ENCODE assay signal across 26 cellular contexts in genomic region chr12:130357241-130357640, GRCh38.
DNase-seq lines count a peak whose midpoint lies in the region; ATAC-seq lines count a peak whose summit lies in the region.
"Had no signal": no experiment of that assay in that cellular context is flagged by ENCODE, and none has a peak within 500 bp of the region (broad histone marks: within the 10 kb centered on the region; RNA-seq: fewer than 3 reads in every experiment).

No MANE protein-coding gene starts in this region.

- no peak for ATAC-seq in GM18517 (IDR thresholded peaks at IDR 0.05; ENCODE audit: unreplicated experiment)
- ATAC-seq: activated CD8-positive, alpha-beta T cell treated with anti-CD3 and anti-CD28 coated beads for 36 hours; body of pancreas; left lobe of liver; stimulated activated effector memory CD8-positive, alpha-beta T cell treated with anti-CD3 and anti-CD28 coated beads, Interleukin-12 subunit alpha, Interleukin-12 subunit beta, amount 100 ng/mL, for 72 hours had no signal

- peak; percentile 95 for DNase-seq in DMS53 (lab: John Stamatoyannopoulos, UW)
- DNase-seq in NCI-H2029 (lab: John Stamatoyannopoulos, UW), result peak; percentile 87
- peak; percentile 77 for DNase-seq in NCI-H510A (lab: John Stamatoyannopoulos, UW)
- peak; percentile 8 for DNase-seq in kidney tubule cell (ENCODE audit: low spot score)
- no peak for DNase-seq in T-helper 2 cell
- no peak for DNase-seq in NCI-H2081 treated with DMSO at 0.1 percent for 48 hours (lab: John Stamatoyannopoulos, UW)
- no peak for DNase-seq in HCEC 1CT
- DNase-seq: activated CD4-positive, CD25-positive, alpha-beta regulatory T cell treated with anti-CD3 and anti-CD28 coated beads, Interleukin-2, amount 50 U/mL, for 72 hours; activated CD8-positive, alpha-beta memory T cell treated with anti-CD3 and anti-CD28 coated beads, Interleukin-2, amount 50 U/mL, for 48 hours; activated CD8-positive, alpha-beta T cell treated with anti-CD3 and anti-CD28 coated beads for 36 hours; activated naive CD4-positive, alpha-beta T cell treated with anti-CD3 and anti-CD28 coated beads, Interleukin-2, amount 10 ng/mL, durations not matched to agents 7 days and 5 days; adrenal gland; body of pancreas; Caco-2; erythroblast; H9; hypothalamus; mesenchymal stem cell; NCI-H524; nephron progenitor cell; Peyer's patch; SHP77 treated with DMSO at 0.1 percent for 48 hours; stimulated activated CD4-positive, alpha-beta T cell treated with anti-CD3 and anti-CD28 coated beads, Interleukin-4, amount 100 ng/mL, for 4 hours had no signal

Comparison
In these comparisons a context has a peak if more than half of its experiments do, and no peak if none do; other contexts are left out.
1. DNase-seq: peak in DMS53 (single experiment), NCI-H2029 (single experiment), NCI-H510A (single experiment) and kidney tubule cell (single experiment); none in T-helper 2 cell (0 of 5), NCI-H2081 treated with DMSO at 0.1 percent for 48 hours (single experiment) and HCEC 1CT (single experiment).